ENCODE assay signal across 8 cellular contexts in genomic region chr12:32312049-32312670, GRCh38.
A peak's percentile ranks its signal among the peaks of the same experiment; 100 is the strongest.
DNase-seq lines count a peak whose midpoint lies in the region; ATAC-seq, FAIRE-seq and TF ChIP-seq lines count a peak whose summit lies in the region.

No MANE protein-coding gene starts in this region.

- no peaks in the 10 kb centered on the region for H3K27me3 Mint-ChIP-seq in Calu3 (ENCODE audit: unreplicated experiment)

- no peaks in the 10 kb centered on the region for H3K9me3 Mint-ChIP-seq in Calu3 (ENCODE audit: low read depth, unreplicated experiment)

- H3K9me3 ChIP-seq in right lobe of liver = no peaks in the 10 kb centered on the region

- BruUV-seq in Calu3 (replicated peaks; lab: Mats Ljungman, UMichigan) = no TSS peak

- intact Hi-C loops in Calu3 (cut with micrococcal nuclease; ENCODE audit: unreplicated experiment) (loop anchor here (1.0 kb wide), 1 partner anchor 659 kb away; no protein-coding TSS in a partner anchor), right lobe of liver (cut with DNase I) (no loop called here)

- H3K4me3 ChIP-seq in bronchial epithelial cell (ENCODE audit: low read depth, low read length) (no peak overlapping the region), right lobe of liver (no peak overlapping the region)

- H3K4me3 Mint-ChIP-seq in Calu3 (ENCODE audit: low read depth, unreplicated experiment) = no peak overlapping the region

- H3K4me1 ChIP-seq in right lobe of liver = no peaks in the 10 kb centered on the region

- CTCF ChIA-PET in Calu3 (lab: Charles Lee) = interaction anchor here (0.7 to 1.9 kb wide), 12 partner anchors 10 to 1337 kb away, joined by 3 to 34 read pairs (median 4); partner anchors contain the start of gene BICD1

- ATAC-seq in right lobe of liver = peak; percentile 78 to 91 (median 82)
- no peak for ATAC-seq in HG02571 (IDR thresholded peaks at IDR 0.05; ENCODE audit: unreplicated experiment)
- ATAC-seq in GM19455 (IDR thresholded peaks at IDR 0.05; ENCODE audit: unreplicated experiment) = no peak

- H3K4me1 Mint-ChIP-seq in Calu3 (ENCODE audit: low read depth, unreplicated experiment) = peaks cover 11% of the 10 kb centered on the region

- H3K27me3 ChIP-seq in bronchial epithelial cell (ENCODE audit: control insufficient read depth, insufficient read depth, low read length) (no peaks in the 10 kb centered on the region), right lobe of liver (no peaks in the 10 kb centered on the region)

- FAIRE-seq in HTR-8/SVneo (lab: Jason Lieb, UNC) = no peak
- FAIRE-seq in bronchial epithelial cell (lab: Jason Lieb, UNC) = no peak

- no peaks in the 10 kb centered on the region for H3K36me3 ChIP-seq in bronchial epithelial cell (ENCODE audit: control insufficient read depth, insufficient read depth, low read length)
- H3K36me3 ChIP-seq in right lobe of liver = no peaks in the 10 kb centered on the region

- H3K27ac ChIP-seq in right lobe of liver = no peak overlapping the region

- TF ChIP-seq CTCF in Calu3 (IDR thresholded peaks at IDR 0.05; ENCODE audit: unreplicated experiment) (peak; percentile 52), bronchial epithelial cell (IDR thresholded peaks at IDR 0.05; ENCODE audit: insufficient read depth, low read length, severe bottlenecking) (peak; percentile 52), right lobe of liver (IDR thresholded peaks at IDR 0.05) (peak; percentile 51 to 64 (median 59))

- no peak overlapping the region for H3K27ac Mint-ChIP-seq in Calu3 (ENCODE audit: unreplicated experiment)

- WGBS in right lobe of liver (ENCODE audit: insufficient coverage, low coverage, low lambda C conversion rate, missing lambda C conversion rate) = 85% methylated on average over 2 of the region's 2 CpGs

- H3K36me3 Mint-ChIP-seq in Calu3 (ENCODE audit: insufficient read depth, unreplicated experiment) = no peaks in the 10 kb centered on the region

- no peak for TF ChIP-seq POLR2A in right lobe of liver (IDR thresholded peaks at IDR 0.05)

- DNase-seq in Calu3 (peak; percentile 16), HTR-8/SVneo (ENCODE audit: insufficient read length, low spot score) (peak; percentile 38), NCI-H82 (lab: John Stamatoyannopoulos, UW) (peak; percentile 74), bronchial epithelial cell (ENCODE audit: low read depth) (peak; percentile 65), right lobe of liver (no peak), GOT3 (lab: John Stamatoyannopoulos, UW) (no peak)

Comparison
In these comparisons a context has a peak if more than half of its experiments do, and no peak if none do; other contexts are left out.
1. DNase-seq: peak in Calu3 (single experiment), HTR-8/SVneo (single experiment), NCI-H82 (single experiment) and bronchial epithelial cell (single experiment); none in right lobe of liver (0 of 3) and GOT3 (single experiment).
2. ATAC-seq: peak in right lobe of liver (4 of 4); none in HG02571 (single experiment) and GM19455 (single experiment).
3. Peak in every context shown above with its lines, with median percentiles within 50 percentile points of each other: CTCF ChIP-seq.